11 cellular contexts compared by ENCODE assay signal in genomic region chr1:116489231-116489697, GRCh38.
DNase-seq lines count a peak whose midpoint lies in the region; ATAC-seq, FAIRE-seq and TF ChIP-seq lines count a peak whose summit lies in the region.
"Had no signal": no experiment of that assay in that cellular context is flagged by ENCODE, and none has a peak within 500 bp of the region (broad histone marks: within the 10 kb centered on the region; RNA-seq: fewer than 3 reads in every experiment).

No MANE protein-coding gene starts in this region.

- peak overlapping the region; percentile 57 for H3K27ac Mint-ChIP-seq in endodermal cell
- H3K27ac Mint-ChIP-seq in immature natural killer cell = no peak overlapping the region
- H3K27ac Mint-ChIP-seq: IgD-negative memory B cell had no signal

- peaks cover 22% of the 10 kb centered on the region for H3K4me1 Mint-ChIP-seq in endodermal cell
- H3K4me1 Mint-ChIP-seq in immature natural killer cell = peaks cover 0 to 3% of the 10 kb centered on the region in 2 donors
- H3K4me1 Mint-ChIP-seq: IgD-negative memory B cell had no signal

- H3K27me3 ChIP-seq in endodermal cell (ENCODE audit: control insufficient read depth, insufficient read depth, low read length, poor library complexity, severe bottlenecking) (no peaks in the 10 kb centered on the region), pancreas (no peaks in the 10 kb centered on the region)
- H3K27me3 ChIP-seq: left lung had no signal

- WGBS in endodermal cell (ENCODE audit: insufficient coverage in 1 of 2, insufficient read length in 1 of 2), 2 experiments = 80 to 100% methylated on average over 2 to 5 of the region's 5 CpGs
- WGBS in pancreas, 2 donors = 57 to 59% methylated on average over 5 of the region's 5 CpGs

- H3K4me1 ChIP-seq in endodermal cell (ENCODE audit: control insufficient read depth, insufficient read depth, low read length) (peaks cover 6% of the 10 kb centered on the region), pancreas (peaks cover 0 to 28% (median 9%) of the 10 kb centered on the region in 3 donors)

- no peak overlapping the region for H3K27ac ChIP-seq in endodermal cell (ENCODE audit: low read depth, low read length)
- peak overlapping the region; percentile 67 to 86 (median 74) for H3K27ac ChIP-seq in pancreas

- peak; percentile 62 for ATAC-seq in GM18858 (IDR thresholded peaks at IDR 0.05; ENCODE audit: unreplicated experiment)
- ATAC-seq in pancreas = peak; percentile 44 to 80 (median 72)
- no peak for ATAC-seq in left lobe of liver
- ATAC-seq in HG02798 (IDR thresholded peaks at IDR 0.05; ENCODE audit: poor library complexity, unreplicated experiment) = no peak
- ATAC-seq: left lung had no signal

- H3K36me3 Mint-ChIP-seq in endodermal cell (ENCODE audit: low read depth) (no peaks in the 10 kb centered on the region), immature natural killer cell (no peaks in the 10 kb centered on the region)
- H3K36me3 Mint-ChIP-seq: IgD-negative memory B cell had no signal

- TF ChIP-seq CTCF in endodermal cell (conservative IDR thresholded peaks at IDR 0.05) = no peak
- no peak for TF ChIP-seq CTCF in pancreas (IDR thresholded peaks at IDR 0.05)

- H3K9me3 Mint-ChIP-seq in endodermal cell = no peaks in the 10 kb centered on the region
- no peaks in the 10 kb centered on the region for H3K9me3 Mint-ChIP-seq in immature natural killer cell
- H3K9me3 Mint-ChIP-seq: IgD-negative memory B cell had no signal

- no peak overlapping the region for H3K4me3 ChIP-seq in endodermal cell (ENCODE audit: low read length)
- H3K4me3 ChIP-seq in pancreas = no peak overlapping the region
- H3K4me3 ChIP-seq: left lung had no signal

- H3K9ac ChIP-seq in endodermal cell (ENCODE audit: extremely low read depth, low read length, poor library complexity, severe bottlenecking) = no peak overlapping the region

- H3K27me3 Mint-ChIP-seq in endodermal cell (ENCODE audit: insufficient read depth) = no peaks in the 10 kb centered on the region
- peaks cover 0 to 3% (median 2%) of the 10 kb centered on the region in 3 donors for H3K27me3 Mint-ChIP-seq in immature natural killer cell (ENCODE audit: low read depth in 3 of 3)
- H3K27me3 Mint-ChIP-seq: IgD-negative memory B cell had no signal

- H3K9me3 ChIP-seq in endodermal cell (ENCODE audit: control insufficient read depth, low read length) (no peaks in the 10 kb centered on the region), pancreas (no peaks in the 10 kb centered on the region)
- H3K9me3 ChIP-seq: left lung had no signal

- intact Hi-C loops in pancreas (cut with DNase I) = loop anchor here in 1 of 3 donors (10.0 kb wide), 2 partner anchors 124 to 254 kb away; no protein-coding TSS in a partner anchor

- H3K4me3 Mint-ChIP-seq in endodermal cell = no peak overlapping the region
- H3K4me3 Mint-ChIP-seq in immature natural killer cell = no peak overlapping the region
- H3K4me3 Mint-ChIP-seq: IgD-negative memory B cell had no signal

- DNase-seq in LoVo (ENCODE audit: low spot score) = peak; percentile 85
- DNase-seq in endodermal cell = no peak
- peak in 2 of 6 donors; percentile 62 to 70 for DNase-seq in pancreas
- no peak for DNase-seq in AML-193 (lab: John Stamatoyannopoulos, UW)
- DNase-seq in immature natural killer cell = no peak
- no peak for DNase-seq in left lobe of liver (ENCODE audit: low spot score)
- DNase-seq: left lung had no signal

- no peak for FAIRE-seq in pancreas (lab: Jason Lieb, UNC)
- FAIRE-seq: colon had no signal

- H3K36me3 ChIP-seq in endodermal cell (ENCODE audit: control insufficient read depth, insufficient read depth, low read length) = no peaks in the 10 kb centered on the region
- H3K36me3 ChIP-seq in pancreas = no peaks in the 10 kb centered on the region
- H3K36me3 ChIP-seq: left lung had no signal

Comparison
In these comparisons a context has a peak if more than half of its experiments do, and no peak if none do; other contexts are left out.
1. ATAC-seq: peak in GM18858 (single experiment) and pancreas (4 of 4); none in left lobe of liver (single experiment) and HG02798 (single experiment).